Comparison of ENCODE assay signal across 15 cellular contexts in the genomic region with DNA sequence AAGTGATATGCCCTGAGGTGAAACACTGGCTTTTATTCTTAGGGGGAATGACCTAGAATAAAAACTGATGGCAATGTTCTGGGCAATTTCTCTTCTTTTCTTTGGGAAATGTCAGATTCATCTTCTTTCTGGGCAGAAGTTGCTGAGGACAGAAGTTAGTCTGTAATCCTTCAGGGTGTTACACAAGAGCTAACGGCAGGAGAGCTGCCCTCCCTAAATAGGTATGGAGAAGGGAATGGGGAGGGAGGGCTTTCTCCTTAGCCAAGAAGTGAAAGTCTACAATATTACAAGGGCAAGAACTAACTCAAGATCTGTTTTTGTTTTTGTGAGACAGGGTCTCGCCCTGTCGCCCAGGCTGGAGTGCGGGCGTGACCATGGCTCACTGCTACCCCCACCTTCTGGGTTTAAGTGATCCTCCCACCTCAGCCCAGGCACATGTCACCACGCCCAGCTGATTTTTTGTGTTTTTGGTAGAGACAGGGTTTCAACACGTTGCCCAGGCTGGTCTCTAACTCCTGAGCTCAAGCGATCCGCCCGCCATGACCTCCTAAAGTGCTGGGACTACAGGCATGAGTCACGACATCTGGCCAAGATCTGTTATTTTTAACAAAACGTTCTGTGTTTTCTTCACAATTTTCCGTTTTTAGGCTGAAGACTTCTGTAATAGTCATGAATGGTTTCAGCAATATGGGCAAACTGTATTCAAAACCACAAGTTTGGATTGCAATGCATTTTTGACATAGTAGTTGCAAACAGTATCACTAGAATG. TPM values are rescaled to one million over a fixed set of nuclear protein-coding genes. Genes with fewer than 3 reads are reported as not detected.
DNase-seq lines count a peak whose midpoint lies in the region; ATAC-seq, FAIRE-seq and TF ChIP-seq lines count a peak whose summit lies in the region.
"Had no signal": no experiment of that assay in that cellular context is flagged by ENCODE, and none has a peak within 500 bp of the region (broad histone marks: within the 10 kb centered on the region; RNA-seq: fewer than 3 reads in every experiment).

No MANE protein-coding gene starts in this region.

- POLR2A ChIA-PET in PC-9 (lab: Charles Lee; ENCODE audit: unreplicated experiment) = no interaction called here

- ATAC-seq in HG03095 (IDR thresholded peaks at IDR 0.05; ENCODE audit: unreplicated experiment) = no peak

- H3K27ac ChIP-seq in GM23248 (peak overlapping the region; percentile 72), stomach (peak overlapping the region in 3 of 5 donors; percentile 14 to 55 (median 20)), PC-9 (no peak overlapping the region)
- H3K27ac ChIP-seq: dorsolateral prefrontal cortex, thyroid gland had no signal

- no peaks in the 10 kb centered on the region for H4K20me1 ChIP-seq in GM23248 (ENCODE audit: insufficient read depth)
- H4K20me1 ChIP-seq in PC-9 (ENCODE audit: insufficient read depth) = no peaks in the 10 kb centered on the region

- TF ChIP-seq CTCF in fibroblast of villous mesenchyme (IDR thresholded peaks at IDR 0.05; ENCODE audit: insufficient read depth, low read depth, low read length) = no peak
- no peak for TF ChIP-seq CTCF in stomach (IDR thresholded peaks at IDR 0.05)
- no peak for TF ChIP-seq CTCF in PC-9 (conservative IDR thresholded peaks at IDR 0.05)

- peak overlapping the region; percentile 88 for H2AFZ ChIP-seq in GM23248
- no peak overlapping the region for H2AFZ ChIP-seq in PC-9

- H3K4me3 ChIP-seq in GM23248 (peak overlapping the region; percentile 71), fibroblast of villous mesenchyme (ENCODE audit: low read depth, low read length) (peak overlapping the region; percentile 52), stomach (no peak overlapping the region), PC-9 (no peak overlapping the region)
- H3K4me3 ChIP-seq: thyroid gland had no signal

- H3K79me2 ChIP-seq in GM23248 (ENCODE audit: insufficient read depth) (no peaks in the 10 kb centered on the region), PC-9 (ENCODE audit: low read depth) (no peaks in the 10 kb centered on the region)

- CTCF ChIA-PET in PC-9 (lab: Charles Lee) = no interaction called here

- H3K27me3 ChIP-seq in GM23248 (replicated peaks; ENCODE audit: insufficient read depth) = no peaks in the 10 kb centered on the region
- H3K27me3 ChIP-seq in stomach = no peaks in the 10 kb centered on the region
- H3K27me3 ChIP-seq in PC-9 (ENCODE audit: insufficient read depth, low read depth) = no peaks in the 10 kb centered on the region
- H3K27me3 ChIP-seq: dorsolateral prefrontal cortex, thyroid gland had no signal

- TF ChIP-seq POLR2A in stomach (IDR thresholded peaks at IDR 0.05) = no peak

- no peak for TF ChIP-seq EP300 in stomach (IDR thresholded peaks at IDR 0.05)

- intact Hi-C loops in stomach (cut with DNase I; ENCODE audit: low total_unique reads) (no loop called here), PC-9 (cut with micrococcal nuclease; ENCODE audit: unreplicated experiment) (no loop called here)

- H3F3A ChIP-seq in GM23248 (ENCODE audit: insufficient read depth) (peaks cover 15% of the 10 kb centered on the region), PC-9 (ENCODE audit: insufficient read depth, low read depth) (no peaks in the 10 kb centered on the region)

- H3K9me2 ChIP-seq in GM23248 (ENCODE audit: insufficient read depth) = no peaks in the 10 kb centered on the region
- peaks cover 6% of the 10 kb centered on the region; the same call in 1 of the 2 replicates for H3K9me2 ChIP-seq in PC-9 (ENCODE audit: insufficient read depth)

- H3K9ac ChIP-seq in GM23248 = peak overlapping the region; percentile 72

- DNase-seq in GM23248 (peak; percentile 87), RPMI7951 (ENCODE audit: low read depth) (peak; percentile 68), fibroblast of villous mesenchyme (ENCODE audit: low read depth) (peak; percentile 84), stomach (no peak), NCI-H1417 treated with DMSO at 0.1 percent for 48 hours (lab: John Stamatoyannopoulos, UW) (no peak), PC-9 (no peak), RCC 7860 (ENCODE audit: low spot score) (no peak)
- DNase-seq: activated CD4-positive, CD25-positive, alpha-beta regulatory T cell; DND-41; dorsolateral prefrontal cortex; NCI-H1694 treated with DMSO at 0.1 percent for 48 hours; RPMI8226; thyroid gland had no signal

- no TSS peak for BruUV-seq in PC-9 (replicated peaks; lab: Mats Ljungman, UMichigan)

- peak overlapping the region; percentile 79 for H3K4me2 ChIP-seq in GM23248 (ENCODE audit: unreplicated experiment)
- H3K4me2 ChIP-seq in PC-9 = no peak overlapping the region

- no peak for FAIRE-seq in RCC 7860 (lab: Jason Lieb, UNC)
- FAIRE-seq: H1 had no signal

- in situ Hi-C loops in GM23248 (cut with MboI) = no loop called here

- H3K9me3 ChIP-seq in GM23248 (ENCODE audit: low read depth) (no peaks in the 10 kb centered on the region), stomach (no peaks in the 10 kb centered on the region), PC-9 (ENCODE audit: insufficient read depth, low read depth) (no peaks in the 10 kb centered on the region)
- H3K9me3 ChIP-seq: thyroid gland had no signal

- H3K4me1 ChIP-seq in GM23248 (ENCODE audit: insufficient read depth) (peaks cover 18% of the 10 kb centered on the region), stomach (no peaks in the 10 kb centered on the region), PC-9 (replicated peaks; ENCODE audit: insufficient read depth) (no peaks in the 10 kb centered on the region)
- H3K4me1 ChIP-seq: thyroid gland had no signal

- WGBS in GM23248 (ENCODE audit: low coverage in 1 of 2, low lambda C conversion rate in 2 of 2, missing lambda C conversion rate in 2 of 2), 2 experiments = 7% methylated on average over 13 of the region's 13 CpGs
- whole genome bisulfite sequencing in stomach, 5 donors = 68 to 86% (median 82%) methylated on average over 13 of the region's 13 CpGs

- H3K36me3 ChIP-seq in GM23248 (ENCODE audit: low read depth) (no peaks in the 10 kb centered on the region), stomach (peaks cover 0 to 12% (median 6%) of the 10 kb centered on the region in 4 donors), PC-9 (ENCODE audit: low read depth) (no peaks in the 10 kb centered on the region)
- H3K36me3 ChIP-seq: thyroid gland had no signal

RNA-seq across cellular contexts. Expression of gene PIWIL4, which starts 7.2 kb away (rescaled TPM):
- total RNA-seq in GM23248 (2014; rRNA removed; shearing (Covaris generic)) = 1.2 and 2.8 TPM in 2 replicates
- polyA plus RNA-seq in GM23248 (2016; fragmentation: Nextera tagmentation; extraction: Ambion mirVana) (1.1 and 1.4 TPM in 2 replicates), stomach (1 to 10 TPM; 1.7 to 4.2 (median 1.8) TPM)
- 0.48 and 0.78 TPM in 2 replicates for total RNA-seq in RPMI7951 (2014; rRNA removed; shearing (Covaris generic))
- total RNA-seq in fibroblast of villous mesenchyme (0.64 and 0.86 TPM in 2 replicates), stomach (10 to 100 TPM in 2 of 5 donors, 1 to 10 TPM in 2, not detected in 1; 1.3 to 19.4 (median 9.1) TPM), PC-9 (2021) (0.26 and 0.33 TPM in 2 replicates)

RNA-seq across cellular contexts. Expression of gene FUT4, which starts 30.7 kb away (rescaled TPM):
- 4.2 and 7.9 TPM in 2 replicates for total RNA-seq in GM23248 (2014; rRNA removed; shearing (Covaris generic))
- 2.0 and 2.3 TPM in 2 replicates for polyA plus RNA-seq in GM23248 (2016; fragmentation: Nextera tagmentation; extraction: Ambion mirVana)
- total RNA-seq in RPMI7951 (2014; rRNA removed; shearing (Covaris generic)) = 2.4 TPM in 2 replicates
- 4.3 and 4.5 TPM in 2 replicates for total RNA-seq in fibroblast of villous mesenchyme
- total RNA-seq in stomach = 10 to 100 TPM in 3 of 5 donors, 1 to 10 TPM in 1, under 1 TPM in 1; 0.58 to 19.7 (median 18.2) TPM
- polyA plus RNA-seq in stomach = 1 to 10 TPM; 1.4 to 4.1 (median 2.7) TPM
- 1.9 and 2.0 TPM in 2 replicates for total RNA-seq in PC-9 (2021)

Comparison
In these comparisons a context has a peak if more than half of its experiments do, and no peak if none do; other contexts are left out.
1. DNase-seq: peak in GM23248 (single experiment), RPMI7951 (single experiment) and fibroblast of villous mesenchyme (single experiment); none in stomach (single experiment), NCI-H1417 treated with DMSO at 0.1 percent for 48 hours (single experiment), PC-9 (0 of 2) and RCC 7860 (single experiment).
2. H3K4me3 ChIP-seq: peak in GM23248 (single experiment) and fibroblast of villous mesenchyme (single experiment); none in stomach (0 of 4) and PC-9 (single experiment).